23 cellular contexts compared by ENCODE assay signal in the genomic region with DNA sequence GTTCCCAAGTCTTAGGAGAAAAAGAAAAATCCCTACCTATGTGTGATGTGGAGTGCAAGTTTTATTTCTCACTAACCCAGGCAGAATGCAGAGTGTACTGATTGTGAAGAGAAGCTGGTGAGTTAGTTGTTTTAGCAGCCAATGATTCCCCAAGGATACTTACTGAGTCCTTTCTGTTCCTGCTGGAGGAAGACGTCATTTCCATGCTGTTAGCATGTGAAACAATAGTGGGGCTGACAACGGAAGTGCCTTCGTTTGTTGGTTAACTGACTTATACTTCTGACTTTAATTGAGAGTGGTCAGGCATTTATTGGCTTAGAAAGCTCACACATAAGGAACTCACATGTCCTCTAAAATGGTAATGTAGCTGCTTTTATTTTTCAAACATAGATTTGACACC.
"Had no signal": no experiment of that assay in that cellular context is flagged by ENCODE, and none has a peak within 500 bp of the region (broad histone marks: within the 10 kb centered on the region; RNA-seq: fewer than 3 reads in every experiment).

No MANE protein-coding gene starts in this region.

- H3K36me3 ChIP-seq: neutrophil, right lobe of liver, transverse colon had no signal

- H3K4me1 Mint-ChIP-seq: activated CD4-positive, alpha-beta memory T cell treated with anti-CD3 and anti-CD28 coated beads, Interleukin-2, amount 10 ng/mL, durations not matched to agents 7 days and 5 days; activated T-helper 17 cell treated with anti-CD3 and anti-CD28 coated beads, Interleukin-2, amount 50 U/mL, for 72 hours had no signal

- H3K27ac Mint-ChIP-seq: activated CD4-positive, alpha-beta memory T cell treated with anti-CD3 and anti-CD28 coated beads, Interleukin-2, amount 10 ng/mL, durations not matched to agents 7 days and 5 days; activated T-helper 17 cell treated with anti-CD3 and anti-CD28 coated beads, Interleukin-2, amount 50 U/mL, for 72 hours; endodermal cell; nephron; T-helper 2 cell treated with Interferon-gamma antibody and Interleukin-4, amounts not matched to agents 5 μg/mL and 100 μg/mL, for 36 hours had no signal

- H3K4me3 Mint-ChIP-seq: activated CD4-positive, alpha-beta memory T cell treated with anti-CD3 and anti-CD28 coated beads, Interleukin-2, amount 10 ng/mL, durations not matched to agents 7 days and 5 days; activated T-cell treated with anti-CD3 and anti-CD28 coated beads, Interleukin-2, amount 50 U/mL, for 4 hours; activated T-helper 17 cell treated with anti-CD3 and anti-CD28 coated beads, Interleukin-2, amount 50 U/mL, for 72 hours; endodermal cell; nephron; T-helper 2 cell treated with Interferon-gamma antibody and Interleukin-4, amounts not matched to agents 5 μg/mL and 100 μg/mL, for 36 hours had no signal

- H3K27ac ChIP-seq: hepatocyte, neutrophil, right lobe of liver, testis, transverse colon had no signal

- H3K27me3 ChIP-seq: hepatocyte, neutrophil, right lobe of liver, testis, transverse colon had no signal

- H3K4me2 ChIP-seq: hepatocyte had no signal

- ATAC-seq: activated T-cell treated with anti-CD3 and anti-CD28 coated beads, Interleukin-2, amount 50 U/mL, for 4 hours; activated T-helper 17 cell treated with anti-CD3 and anti-CD28 coated beads, Interleukin-2, amount 50 U/mL, for 72 hours; esophagus mucosa; left cardiac atrium; left ventricle myocardium superior; right lobe of liver had no signal

- H3K9me3 ChIP-seq: neutrophil, right lobe of liver, testis, transverse colon had no signal

- H3K9me3 Mint-ChIP-seq: activated CD4-positive, alpha-beta memory T cell treated with anti-CD3 and anti-CD28 coated beads, Interleukin-2, amount 10 ng/mL, durations not matched to agents 7 days and 5 days; activated T-cell treated with anti-CD3 and anti-CD28 coated beads, Interleukin-2, amount 50 U/mL, for 4 hours; endodermal cell; nephron; T-helper 2 cell treated with Interferon-gamma antibody and Interleukin-4, amounts not matched to agents 5 μg/mL and 100 μg/mL, for 36 hours had no signal

- H3K4me3 ChIP-seq: hepatocyte, right lobe of liver, testis, transverse colon had no signal

- H3K27me3 Mint-ChIP-seq: activated CD4-positive, alpha-beta memory T cell treated with anti-CD3 and anti-CD28 coated beads, Interleukin-2, amount 10 ng/mL, durations not matched to agents 7 days and 5 days; activated T-helper 17 cell treated with anti-CD3 and anti-CD28 coated beads, Interleukin-2, amount 50 U/mL, for 72 hours had no signal

- DNase-seq: activated CD4-positive, alpha-beta memory T cell treated with anti-CD3 and anti-CD28 coated beads, Interleukin-2, amount 10 ng/mL, durations not matched to agents 7 days and 5 days; activated CD4-positive, alpha-beta T cell treated with anti-CD3 and anti-CD28 coated beads for 4 hours; activated CD4-positive, CD25-positive, alpha-beta regulatory T cell; activated gamma-delta T cell treated with Interleukin-2 at 50 U/mL for 16 hours; activated naive CD4-positive, alpha-beta T cell treated with anti-CD3 and anti-CD28 coated beads, Interleukin-2, amount 50 U/mL, for 16 hours; activated T-cell treated with anti-CD3 and anti-CD28 coated beads, Interleukin-2, amount 50 U/mL, for 4 hours; amygdala; caudate nucleus; endodermal cell; left cardiac atrium; left ventricle myocardium superior; mammary epithelial cell; right lobe of liver; stimulated activated CD4-positive, alpha-beta T cell treated with anti-CD3 and anti-CD28 coated beads, Interleukin-2, amount 100 ng/mL, for 48 hours; stimulated activated naive CD4-positive, alpha-beta T cell treated with Interleukin-2 at 50 U/mL for 16 hours; testis; transverse colon had no signal

- H3K4me1 ChIP-seq: right lobe of liver, transverse colon had no signal
